ENCODE assay signal across 8 cellular contexts in genomic region chr21:39182016-39182415, GRCh38. TPM values are rescaled to one million over a fixed set of nuclear protein-coding genes. Genes with fewer than 3 reads are reported as not detected.
DNase-seq lines count a peak whose midpoint lies in the region; ATAC-seq lines count a peak whose summit lies in the region.

No MANE protein-coding gene starts in this region.

- intact Hi-C loops in naive thymus-derived CD4-positive, alpha-beta T cell (cut with micrococcal nuclease), result loop anchor here (2.0 to 10.0 kb wide), 8 partner anchors 40 to 1917 kb away; partner anchors contain the start of genes DYRK1A (in 2 of the 2), VPS26C (in 2 of the 2) and LCA5L (in 1 of the 2)

- peaks cover 25% of the 10 kb centered on the region for H3K36me3 Mint-ChIP-seq in central memory CD8-positive, alpha-beta T cell (ENCODE audit: insufficient read depth)
- H3K36me3 Mint-ChIP-seq in naive thymus-derived CD4-positive, alpha-beta T cell, result peaks cover 0 to 22% (median 16%) of the 10 kb centered on the region in 5 donors

- peak overlapping the region; percentile 98 for H3K27ac Mint-ChIP-seq in central memory CD8-positive, alpha-beta T cell (ENCODE audit: low read depth)
- peak overlapping the region; percentile 88 to 98 (median 91) for H3K27ac Mint-ChIP-seq in naive thymus-derived CD4-positive, alpha-beta T cell

- H3K9ac ChIP-seq in BLaER1 (peak overlapping the region; percentile 92), Karpas-422 (ENCODE audit: low read length) (peak overlapping the region; percentile 92)

- H4K20me1 ChIP-seq in BLaER1 (peaks cover 43% of the 10 kb centered on the region), Karpas-422 (ENCODE audit: insufficient read depth, low read depth, low read length) (no peaks in the 10 kb centered on the region)

- peaks cover 42% of the 10 kb centered on the region for H3K4me1 ChIP-seq in BLaER1
- H3K4me1 ChIP-seq in Karpas-422 (ENCODE audit: low read length), result peaks cover 45% of the 10 kb centered on the region
- peaks cover 9% of the 10 kb centered on the region in 2 donors for H3K4me1 ChIP-seq in naive thymus-derived CD4-positive, alpha-beta T cell (ENCODE audit: control insufficient read depth in 2 of 2, insufficient read depth in 2 of 2, low read length in 2 of 2)

- no peak for ATAC-seq in central memory CD8-positive, alpha-beta T cell (replicated peaks; ENCODE audit: extremely low read depth, poor library complexity, severe bottlenecking)
- no peak for ATAC-seq in naive thymus-derived CD4-positive, alpha-beta T cell
- no peak for ATAC-seq in GM21390 (IDR thresholded peaks at IDR 0.05; ENCODE audit: unreplicated experiment)
- no peak for ATAC-seq in GM21723 (IDR thresholded peaks at IDR 0.05; ENCODE audit: unreplicated experiment)

- DNase-seq in Karpas-422, result peak; percentile 52
- no peak for DNase-seq in central memory CD8-positive, alpha-beta T cell (ENCODE audit: low spot score in 2 of 2)
- no peak for DNase-seq in naive thymus-derived CD4-positive, alpha-beta T cell
- DNase-seq in anterior cingulate cortex (lab: John Stamatoyannopoulos, UW), result no peak
- no peak for DNase-seq in DMS53 treated with DMSO at 0.1 percent for 48 hours (lab: John Stamatoyannopoulos, UW; ENCODE audit: unreplicated experiment)

- POLR2A ChIA-PET in naive thymus-derived CD4-positive, alpha-beta T cell (lab: Charles Lee), result no interaction called here

- no peak overlapping the region for H3K27ac ChIP-seq in BLaER1
- no peak overlapping the region for H3K27ac ChIP-seq in Karpas-422 (ENCODE audit: low read length)
- H3K27ac ChIP-seq in naive thymus-derived CD4-positive, alpha-beta T cell (ENCODE audit: low read depth, low read length), result peak overlapping the region; percentile 93

- H3K36me3 ChIP-seq in BLaER1 (peaks cover 32% of the 10 kb centered on the region), Karpas-422 (ENCODE audit: insufficient read depth, low read length) (peaks cover 29% of the 10 kb centered on the region; the same call in 1 of the 2 replicates)
- H3K36me3 ChIP-seq in naive thymus-derived CD4-positive, alpha-beta T cell (ENCODE audit: control insufficient read depth in 2 of 3, insufficient read depth in 3 of 3, low read length in 3 of 3), result peaks cover 3 to 11% (median 4%) of the 10 kb centered on the region in 3 experiments

- CTCF ChIA-PET in naive thymus-derived CD4-positive, alpha-beta T cell (lab: Charles Lee), result no interaction called here

- H3K4me2 ChIP-seq in BLaER1 (peak overlapping the region; percentile 93), Karpas-422 (ENCODE audit: low read depth, low read length, poor library complexity, severe bottlenecking) (peak overlapping the region; percentile 81)

- H3K4me3 ChIP-seq in BLaER1 (peak overlapping the region; percentile 93), Karpas-422 (ENCODE audit: low read length) (peak overlapping the region; percentile 92)
- H3K4me3 ChIP-seq in naive thymus-derived CD4-positive, alpha-beta T cell (ENCODE audit: low read length), result peak overlapping the region; percentile 86

- H3K27me3 ChIP-seq in BLaER1 (no peaks in the 10 kb centered on the region), Karpas-422 (ENCODE audit: low read length) (no peaks in the 10 kb centered on the region)
- H3K27me3 ChIP-seq in naive thymus-derived CD4-positive, alpha-beta T cell (ENCODE audit: control insufficient read depth in 2 of 2, insufficient read depth in 2 of 2, low read length in 2 of 2), result no peaks in the 10 kb centered on the region

- H2AFZ ChIP-seq in Karpas-422 (ENCODE audit: low read length), result no peak overlapping the region

- H3K9me2 ChIP-seq in Karpas-422 (replicated peaks; ENCODE audit: insufficient read depth, low read length), result no peaks in the 10 kb centered on the region

- H3K9me3 ChIP-seq in BLaER1 (no peaks in the 10 kb centered on the region), Karpas-422 (ENCODE audit: low read length) (no peaks in the 10 kb centered on the region)
- no peaks in the 10 kb centered on the region for H3K9me3 ChIP-seq in naive thymus-derived CD4-positive, alpha-beta T cell (ENCODE audit: control insufficient read depth in 2 of 3, low read length in 3 of 3)

- peaks cover 69% of the 10 kb centered on the region for H3K79me2 ChIP-seq in Karpas-422 (ENCODE audit: low read length)

- no peaks in the 10 kb centered on the region for H3K27me3 Mint-ChIP-seq in central memory CD8-positive, alpha-beta T cell
- no peaks in the 10 kb centered on the region for H3K27me3 Mint-ChIP-seq in naive thymus-derived CD4-positive, alpha-beta T cell

- peaks cover 40% of the 10 kb centered on the region for H3K4me1 Mint-ChIP-seq in central memory CD8-positive, alpha-beta T cell
- peaks cover 31 to 66% (median 47%) of the 10 kb centered on the region in 7 donors for H3K4me1 Mint-ChIP-seq in naive thymus-derived CD4-positive, alpha-beta T cell

- no peaks in the 10 kb centered on the region for H3K9me3 Mint-ChIP-seq in central memory CD8-positive, alpha-beta T cell
- H3K9me3 Mint-ChIP-seq in naive thymus-derived CD4-positive, alpha-beta T cell, result peaks cover 0 to 2% (median 0%) of the 10 kb centered on the region in 11 donors

- peak overlapping the region; percentile 97 for H3K4me3 Mint-ChIP-seq in central memory CD8-positive, alpha-beta T cell
- H3K4me3 Mint-ChIP-seq in naive thymus-derived CD4-positive, alpha-beta T cell, result peak overlapping the region; percentile 92 to 100 (median 97)

RNA-seq across cellular contexts. Expression of gene PSMG1, which starts 1.2 kb away (rescaled TPM):
- total RNA-seq in Karpas-422 (2014; rRNA removed; shearing (Covaris generic); ENCODE audit: low replicate concordance), result 60.9 and 69.6 TPM in 2 replicates
- total RNA-seq in naive thymus-derived CD4-positive, alpha-beta T cell, result 10 to 100 TPM in 4 of 5 experiments, 1 to 10 TPM in 1; 9.8 to 62.5 (median 16.9) TPM
- 10 to 100 TPM; 46.2 to 48.2 TPM for polyA plus RNA-seq in naive thymus-derived CD4-positive, alpha-beta T cell
